ENCODE assay signal across 22 cellular contexts in genomic region chr3:59482001-59482400, GRCh38.
A peak's percentile ranks its signal among the peaks of the same experiment; 100 is the strongest.
DNase-seq lines count a peak whose midpoint lies in the region; ATAC-seq and TF ChIP-seq lines count a peak whose summit lies in the region.
"Had no signal": no experiment of that assay in that cellular context is flagged by ENCODE, and none has a peak within 500 bp of the region (broad histone marks: within the 10 kb centered on the region; RNA-seq: fewer than 3 reads in every experiment).

No MANE protein-coding gene starts in this region.

- 73% methylated on average over 3 of the region's 3 CpGs for WGBS in smooth muscle cell (ENCODE audit: low lambda C conversion rate)

- H3K4me1 ChIP-seq in smooth muscle cell (ENCODE audit: low read depth), result no peaks in the 10 kb centered on the region
- H3K4me1 ChIP-seq: Caco-2, lower lobe of right lung had no signal

- peak; percentile 74 for DNase-seq in M059J (ENCODE audit: low read depth)
- peak; percentile 53 for DNase-seq in amniotic epithelial cell (ENCODE audit: low read depth)
- peak; percentile 24 for DNase-seq in glomerular visceral epithelial cell (ENCODE audit: extremely low spot score)
- DNase-seq in smooth muscle cell (lab: John Stamatoyannopoulos, UW; ENCODE audit: unreplicated experiment), result no peak
- DNase-seq in sciatic nerve (ENCODE audit: low spot score), result no peak
- DNase-seq in posterior cingulate gyrus, result no peak
- DNase-seq: activated CD4-positive, alpha-beta memory T cell treated with anti-CD3 and anti-CD28 coated beads for 36 hours; activated CD8-positive, alpha-beta memory T cell treated with anti-CD3 and anti-CD28 coated beads, Interleukin-2, amount 50 U/mL, for 48 hours; Caco-2; caudate nucleus; endodermal cell; Karpas-422; lower lobe of right lung; mucosa of descending colon; NCI-H446 treated with DMSO at 0.1 percent for 48 hours; SHP77; stimulated activated CD4-positive, alpha-beta T cell treated with anti-CD3 and anti-CD28 coated beads, Interleukin-2, amount 100 ng/mL, for 48 hours; upper lobe of left lung had no signal

- H3K9me3 ChIP-seq in smooth muscle cell (replicated peaks; ENCODE audit: low read depth), result no peaks in the 10 kb centered on the region
- H3K9me3 ChIP-seq: Caco-2, lower lobe of right lung, mucosa of descending colon, upper lobe of left lung had no signal

- H2AFZ ChIP-seq in smooth muscle cell (ENCODE audit: low read depth), result no peak overlapping the region

- H3K27me3 ChIP-seq in smooth muscle cell (ENCODE audit: low read depth), result no peaks in the 10 kb centered on the region
- H3K27me3 ChIP-seq: upper lobe of left lung had no signal

- ATAC-seq in sciatic nerve (no peak), HG02884 (IDR thresholded peaks at IDR 0.05; ENCODE audit: unreplicated experiment) (no peak)
- ATAC-seq: activated T-helper 17 cell treated with anti-CD3 and anti-CD28 coated beads, Interleukin-2, amount 50 U/mL, for 72 hours; lower lobe of right lung; mucosa of descending colon had no signal

- no peak for TF ChIP-seq CTCF in smooth muscle cell (IDR thresholded peaks at IDR 0.05; ENCODE audit: borderline replicate concordance, insufficient read depth, poor library complexity, severe bottlenecking)

- intact Hi-C loops in sciatic nerve (cut with DNase I) (no loop called here), posterior cingulate gyrus (cut with DNase I) (no loop called here)

- H3F3A ChIP-seq in smooth muscle cell (ENCODE audit: low read depth), result no peaks in the 10 kb centered on the region

- H3K27ac ChIP-seq in smooth muscle cell (ENCODE audit: low read depth), result peak overlapping the region; percentile 23
- H3K27ac ChIP-seq: C4-2B, HL-60, lower lobe of right lung, upper lobe of left lung had no signal

- H4K20me1 ChIP-seq in smooth muscle cell (ENCODE audit: low read depth), result no peaks in the 10 kb centered on the region

- H3K4me2 ChIP-seq in smooth muscle cell, result peak overlapping the region; percentile 33

- H3K79me2 ChIP-seq in smooth muscle cell (ENCODE audit: low read depth), result no peaks in the 10 kb centered on the region

- H3K36me3 ChIP-seq in smooth muscle cell (ENCODE audit: low read depth), result no peaks in the 10 kb centered on the region
- H3K36me3 ChIP-seq: lower lobe of right lung, upper lobe of left lung had no signal

- no peak overlapping the region for H3K4me3 ChIP-seq in smooth muscle cell
- H3K4me3 ChIP-seq: lower lobe of right lung, mucosa of descending colon, upper lobe of left lung had no signal

- H3K9ac ChIP-seq in smooth muscle cell (ENCODE audit: low read depth), result no peak overlapping the region

Comparison
In these comparisons a context has a peak if more than half of its experiments do, and no peak if none do; other contexts are left out.
1. DNase-seq: peak in M059J (single experiment), amniotic epithelial cell (single experiment) and glomerular visceral epithelial cell (single experiment); none in smooth muscle cell (single experiment), sciatic nerve (single experiment) and posterior cingulate gyrus (0 of 10).